In the genomic region with DNA sequence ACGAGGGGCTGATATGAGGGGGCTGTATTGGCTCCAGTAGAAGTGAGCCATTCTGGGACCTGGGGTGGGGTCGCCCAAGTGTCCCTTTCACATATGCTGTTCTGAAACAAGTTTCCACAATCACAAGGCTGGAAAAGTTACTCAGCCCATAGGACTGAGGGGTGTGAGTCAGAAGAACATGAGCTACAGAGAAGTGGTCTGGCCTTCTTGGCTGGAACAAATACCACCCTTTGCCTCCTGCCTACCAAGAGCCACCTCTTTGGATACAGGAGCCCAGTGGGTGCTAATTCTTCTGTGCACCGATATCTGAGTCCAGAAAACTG, we compare ENCODE assay signal across 10 cellular contexts. TPM values are rescaled to one million over a fixed set of nuclear protein-coding genes. Genes with fewer than 3 reads are reported as not detected.
DNase-seq lines count a peak whose midpoint lies in the region; ATAC-seq and TF ChIP-seq lines count a peak whose summit lies in the region.
"Had no signal": no experiment of that assay in that cellular context is flagged by ENCODE, and none has a peak within 500 bp of the region (broad histone marks: within the 10 kb centered on the region; RNA-seq: fewer than 3 reads in every experiment).

No MANE protein-coding gene starts in this region.

- no peaks in the 10 kb centered on the region for H3K9me3 Mint-ChIP-seq in activated CD4-positive, alpha-beta T cell treated with anti-CD3 and anti-CD28 coated beads for 36 hours (ENCODE audit: low read depth)
- no peaks in the 10 kb centered on the region for H3K9me3 Mint-ChIP-seq in stimulated activated naive B cell treated with anti-CD40 and anti-IgM and Interleukin-4, amounts not matched to agents 10 μg/mL and 1 μg/mL and 100 μg/mL, for 72 hours

- H3K4me3 Mint-ChIP-seq in activated CD4-positive, alpha-beta T cell treated with anti-CD3 and anti-CD28 coated beads for 36 hours, result no peak overlapping the region
- H3K4me3 Mint-ChIP-seq in stimulated activated naive B cell treated with anti-CD40 and anti-IgM and Interleukin-4, amounts not matched to agents 10 μg/mL and 1 μg/mL and 100 μg/mL, for 72 hours, result no peak overlapping the region

- in situ Hi-C loops in SK-MEL-5 (cut with HindIII; ENCODE audit: low pct_unique_long_range_greater_than_20kb, low sequenced_read_pairs), result no loop called here
- in situ Hi-C loops in GM13977 (cut with MboI; ENCODE audit: low pct_unique_long_range_greater_than_20kb, low sequenced_read_pairs, unreplicated experiment), result loop anchor here (10.0 kb wide), 1 partner anchor 147 kb away; a partner anchor contains a TSS

- no peaks in the 10 kb centered on the region for H3K36me3 Mint-ChIP-seq in activated CD4-positive, alpha-beta T cell treated with anti-CD3 and anti-CD28 coated beads for 36 hours (ENCODE audit: low read depth)
- peaks cover 0 to 4% of the 10 kb centered on the region in 2 donors for H3K36me3 Mint-ChIP-seq in stimulated activated naive B cell treated with anti-CD40 and anti-IgM and Interleukin-4, amounts not matched to agents 10 μg/mL and 1 μg/mL and 100 μg/mL, for 72 hours

- CTCF ChIA-PET in activated CD4-positive, alpha-beta T cell treated with anti-CD3 and anti-CD28 coated beads for 36 hours (lab: Charles Lee), result interaction anchor here (1.0 to 2.0 kb wide), 8 partner anchors 12 to 124 kb away, joined by 3 to 15 read pairs (median 7); no protein-coding TSS in a partner anchor

- POLR2A ChIA-PET in activated CD4-positive, alpha-beta T cell treated with anti-CD3 and anti-CD28 coated beads for 36 hours (lab: Charles Lee), result interaction anchor here (0.7 to 1.5 kb wide), 3 partner anchors 31 to 217 kb away, joined by 3 to 7 read pairs (median 3); no protein-coding TSS in a partner anchor

- peak overlapping the region; percentile 74 for H3K27ac Mint-ChIP-seq in activated CD4-positive, alpha-beta T cell treated with anti-CD3 and anti-CD28 coated beads for 36 hours
- peak overlapping the region; percentile 42 for H3K27ac Mint-ChIP-seq in stimulated activated naive B cell treated with anti-CD40 and anti-IgM and Interleukin-4, amounts not matched to agents 10 μg/mL and 1 μg/mL and 100 μg/mL, for 72 hours

- H3K27me3 Mint-ChIP-seq in activated CD4-positive, alpha-beta T cell treated with anti-CD3 and anti-CD28 coated beads for 36 hours, result no peaks in the 10 kb centered on the region
- H3K27me3 Mint-ChIP-seq in stimulated activated naive B cell treated with anti-CD40 and anti-IgM and Interleukin-4, amounts not matched to agents 10 μg/mL and 1 μg/mL and 100 μg/mL, for 72 hours, result no peaks in the 10 kb centered on the region

- no peak for TF ChIP-seq CTCF in fibroblast of villous mesenchyme (IDR thresholded peaks at IDR 0.05; ENCODE audit: insufficient read depth, low read depth, low read length)
- no peak for TF ChIP-seq CTCF in GM13977 (IDR thresholded peaks at IDR 0.05; ENCODE audit: extremely low read depth, insufficient read depth, missing control alignments)

- intact Hi-C loops in activated CD4-positive, alpha-beta T cell treated with anti-CD3 and anti-CD28 coated beads for 36 hours (cut with DNase I, micrococcal nuclease), result loop anchor here in 1 of 2 experiments (5.0 kb wide), 1 partner anchor 896 kb away; a partner anchor contains a TSS

- H3K4me3 ChIP-seq in fibroblast of villous mesenchyme (ENCODE audit: low read depth, low read length), result no peak overlapping the region

- no peak for DNase-seq in activated CD4-positive, alpha-beta T cell treated with anti-CD3 and anti-CD28 coated beads for 36 hours
- DNase-seq in activated CD4-positive, alpha-beta T cell treated with anti-CD3 and anti-CD28 coated beads, Interleukin-2, amount 50 U/mL, for 1 hour, result no peak
- peak; percentile 44 for DNase-seq in SK-MEL-5 (ENCODE audit: low read depth, low spot score)
- DNase-seq in fibroblast of villous mesenchyme (ENCODE audit: low read depth), result peak; percentile 49
- DNase-seq in stimulated activated naive B cell treated with anti-CD40 and anti-IgM and Interleukin-4, amounts not matched to agents 10 μg/mL and 1 μg/mL and 100 μg/mL, for 72 hours, result no peak
- DNase-seq in GM13977 (ENCODE audit: low spot score), result no peak
- no peak for DNase-seq in SHP77 (lab: John Stamatoyannopoulos, UW)
- DNase-seq: activated CD4-positive, alpha-beta T cell treated with anti-CD3 and anti-CD28 coated beads, Interleukin-2, amount 50 U/mL, for 48 hours; NCI-H774 had no signal

- no peak for ATAC-seq in activated CD4-positive, alpha-beta T cell treated with anti-CD3 and anti-CD28 coated beads for 36 hours
- ATAC-seq in stimulated activated naive B cell treated with anti-CD40 and anti-IgM and Interleukin-4, amounts not matched to agents 10 μg/mL and 1 μg/mL and 100 μg/mL, for 72 hours (replicated peaks), result no peak
- no peak for ATAC-seq in HG03565 (IDR thresholded peaks at IDR 0.05; ENCODE audit: unreplicated experiment)

- H3K4me1 Mint-ChIP-seq in activated CD4-positive, alpha-beta T cell treated with anti-CD3 and anti-CD28 coated beads for 36 hours, result peaks cover 16% of the 10 kb centered on the region
- H3K4me1 Mint-ChIP-seq in stimulated activated naive B cell treated with anti-CD40 and anti-IgM and Interleukin-4, amounts not matched to agents 10 μg/mL and 1 μg/mL and 100 μg/mL, for 72 hours, result peaks cover 15 to 18% of the 10 kb centered on the region in 2 donors

RNA-seq across cellular contexts. Expression of a gene that starts 42.4 kb away (rescaled TPM):
- 10 to 100 TPM; 32.1 to 33.6 TPM for total RNA-seq in activated CD4-positive, alpha-beta T cell treated with anti-CD3 and anti-CD28 coated beads for 36 hours
- total RNA-seq in SK-MEL-5 (2014; rRNA removed; shearing (Covaris generic)), result 19.6 and 19.9 TPM in 2 replicates
- polyA plus RNA-seq in SK-MEL-5 (2015; cell fraction: cytosol; rRNA removed), result 84.5 and 98.0 TPM in 2 replicates
- polyA plus RNA-seq in SK-MEL-5 (2015; cell fraction: nucleus; rRNA removed), result 58.2 and 61.4 TPM in 2 replicates
- total RNA-seq in fibroblast of villous mesenchyme, result 10.0 and 10.8 TPM in 2 replicates

Comparison
In these comparisons a context has a peak if more than half of its experiments do, and no peak if none do; other contexts are left out.
1. DNase-seq: peak in SK-MEL-5 (single experiment) and fibroblast of villous mesenchyme (single experiment); none in activated CD4-positive, alpha-beta T cell treated with anti-CD3 and anti-CD28 coated beads for 36 hours (single experiment), activated CD4-positive, alpha-beta T cell treated with anti-CD3 and anti-CD28 coated beads, Interleukin-2, amount 50 U/mL, for 1 hour (single experiment), stimulated activated naive B cell treated with anti-CD40 and anti-IgM and Interleukin-4, amounts not matched to agents 10 μg/mL and 1 μg/mL and 100 μg/mL, for 72 hours (single experiment), GM13977 (single experiment) and SHP77 (0 of 2).